In the genomic region with DNA sequence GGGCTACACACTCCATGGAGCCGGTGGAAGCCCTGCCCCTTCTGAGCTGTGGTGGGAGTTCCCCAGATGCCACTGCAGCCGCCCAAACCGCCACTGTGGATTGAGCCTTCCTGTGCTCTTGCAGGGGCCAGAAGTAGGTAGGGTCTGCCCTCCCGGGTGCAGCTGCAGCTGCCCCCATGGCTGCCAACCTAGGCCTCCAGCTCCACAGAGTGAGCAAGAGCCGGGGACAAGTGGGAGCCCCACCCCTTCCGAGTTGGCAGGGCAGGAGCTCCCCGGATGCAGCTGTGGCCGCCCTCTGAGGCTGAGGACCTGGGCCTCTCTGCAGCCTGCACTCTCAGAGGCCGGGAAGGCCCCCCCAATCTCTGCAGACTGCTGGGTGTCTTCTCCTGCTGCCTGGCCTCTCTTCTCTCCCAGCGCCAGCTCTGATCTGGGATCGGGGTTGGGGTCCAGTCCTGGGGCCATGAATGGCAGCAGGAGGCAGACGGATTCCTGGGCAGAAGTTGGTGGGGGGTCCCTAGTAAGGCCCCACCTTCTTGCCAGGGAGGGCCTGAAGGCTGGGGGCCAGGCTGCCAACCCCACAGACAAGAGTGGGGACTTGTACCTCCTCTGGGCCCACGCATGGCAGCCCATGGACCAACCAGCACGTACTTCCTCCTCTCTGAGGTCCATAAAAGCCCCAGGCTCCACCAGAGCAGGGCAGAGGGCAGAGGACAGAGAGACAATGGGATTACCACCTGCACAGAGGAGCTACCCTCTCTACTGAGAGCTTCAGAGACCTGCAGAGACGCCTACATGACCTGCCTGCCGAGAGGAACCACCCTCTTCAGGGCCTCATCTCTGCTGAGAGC, we compare ENCODE assay signal across 8 cellular contexts.
DNase-seq lines count a peak whose midpoint lies in the region; ATAC-seq and TF ChIP-seq lines count a peak whose summit lies in the region.

No MANE protein-coding gene starts in this region.

- no peaks in the 10 kb centered on the region for H3K4me1 ChIP-seq in tibial artery

- DNase-seq in WERI-Rb-1 (peak; percentile 41), inferior parietal cortex (ENCODE audit: extremely low spot score) (no peak), NCI-H1105 treated with DMSO at 0.1 percent for 48 hours (lab: John Stamatoyannopoulos, UW) (no peak), tibial artery (no peak)
- peak; percentile 42 to 56 (median 48) for DNase-seq in effector memory CD8-positive, alpha-beta T cell
- peak; percentile 10 to 55 (median 36) for DNase-seq in stimulated activated CD4-positive, alpha-beta T cell treated with anti-CD3 and anti-CD28 coated beads, TNF-alpha, amount 100 ng/mL, for 24 hours (ENCODE audit: low read depth in 3 of 3)

- H3K4me3 Mint-ChIP-seq in effector memory CD8-positive, alpha-beta T cell: peak overlapping the region; percentile 31 to 42

- H3K27me3 ChIP-seq in WERI-Rb-1 (ENCODE audit: insufficient read depth, low read depth, severe bottlenecking): no peaks in the 10 kb centered on the region
- H3K27me3 ChIP-seq in tibial artery: no peaks in the 10 kb centered on the region

- H3K9me3 ChIP-seq in WERI-Rb-1 (ENCODE audit: severe bottlenecking) (no peaks in the 10 kb centered on the region), tibial artery (no peaks in the 10 kb centered on the region)

- peaks cover 3% of the 10 kb centered on the region for H3K36me3 Mint-ChIP-seq in effector memory CD8-positive, alpha-beta T cell (ENCODE audit: insufficient read depth)

- TF ChIP-seq CTCF in WERI-Rb-1 (IDR thresholded peaks at IDR 0.05; ENCODE audit: low read depth, low read length) (no peak), tibial artery (IDR thresholded peaks at IDR 0.05) (no peak)

- H3K4me3 ChIP-seq in WERI-Rb-1 (ENCODE audit: low read depth, low read length): no peak overlapping the region
- no peak overlapping the region for H3K4me3 ChIP-seq in tibial artery

- intact Hi-C loops in tibial artery (cut with DNase I; ENCODE audit: low total_unique reads): loop anchor here (5.0 kb wide), 1 partner anchor 39 kb away; no protein-coding TSS in a partner anchor

- H3K36me3 ChIP-seq in WERI-Rb-1: no peaks in the 10 kb centered on the region
- no peaks in the 10 kb centered on the region for H3K36me3 ChIP-seq in tibial artery

- H3K4me1 Mint-ChIP-seq in effector memory CD8-positive, alpha-beta T cell (ENCODE audit: low read depth in 2 of 2): peaks cover 24 to 34% of the 10 kb centered on the region in 2 donors

- ATAC-seq in GM21447 (IDR thresholded peaks at IDR 0.05; ENCODE audit: unreplicated experiment) (peak; percentile 40), HG03196 (IDR thresholded peaks at IDR 0.05; ENCODE audit: unreplicated experiment) (no peak)
- ATAC-seq in effector memory CD8-positive, alpha-beta T cell (replicated peaks): peak; percentile 90

- H3K9me3 Mint-ChIP-seq in effector memory CD8-positive, alpha-beta T cell: no peaks in the 10 kb centered on the region

- H3K27ac ChIP-seq in WERI-Rb-1 (no peak overlapping the region), tibial artery (no peak overlapping the region)

- H3K27ac Mint-ChIP-seq in effector memory CD8-positive, alpha-beta T cell: peak overlapping the region; percentile 75 to 84

- no peaks in the 10 kb centered on the region for H3K27me3 Mint-ChIP-seq in effector memory CD8-positive, alpha-beta T cell

Comparison
In these comparisons a context has a peak if more than half of its experiments do, and no peak if none do; other contexts are left out.
1. DNase-seq: peak in WERI-Rb-1 (single experiment), effector memory CD8-positive, alpha-beta T cell (3 of 3) and stimulated activated CD4-positive, alpha-beta T cell treated with anti-CD3 and anti-CD28 coated beads, TNF-alpha, amount 100 ng/mL, for 24 hours (3 of 3); none in inferior parietal cortex (single experiment), NCI-H1105 treated with DMSO at 0.1 percent for 48 hours (single experiment) and tibial artery (0 of 2).